13 cellular contexts compared by ENCODE assay signal in genomic region chr10:11260136-11260535, GRCh38.
DNase-seq lines count a peak whose midpoint lies in the region; ATAC-seq and TF ChIP-seq lines count a peak whose summit lies in the region.
"Had no signal": no experiment of that assay in that cellular context is flagged by ENCODE, and none has a peak within 500 bp of the region (broad histone marks: within the 10 kb centered on the region; RNA-seq: fewer than 3 reads in every experiment).

No MANE protein-coding gene starts in this region.

- WGBS in endodermal cell (ENCODE audit: insufficient coverage in 1 of 2, insufficient read length in 1 of 2), 2 experiments = 84 to 87% methylated on average over 10 of the region's 10 CpGs

- H3K27me3 Mint-ChIP-seq in endodermal cell (ENCODE audit: insufficient read depth) = no peaks in the 10 kb centered on the region

- CTCF ChIA-PET in PC-3 (lab: Charles Lee) = no interaction called here

- in situ Hi-C loops in ACHN (cut with HindIII; ENCODE audit: low pct_ligation_motif_present, low pct_unique_long_range_greater_than_20kb, low sequenced_read_pairs) = no loop called here

- H3K27ac Mint-ChIP-seq in endodermal cell = no peak overlapping the region

- intact Hi-C loops in left ventricle myocardium superior (cut with micrococcal nuclease) = loop anchor here (10.0 kb wide), 2 partner anchors 55 to 225 kb away; no protein-coding TSS in a partner anchor
- intact Hi-C loops in cardiac septum (cut with DNase I) = loop anchor here (5.0 to 10.0 kb wide), 3 partner anchors 93 to 375 kb away; no protein-coding TSS in a partner anchor
- intact Hi-C loops in PC-3 (cut with micrococcal nuclease) = no loop called here

- H3K4me3 ChIP-seq in PC-3 (ENCODE audit: low read length) = no peak overlapping the region
- no peak overlapping the region for H3K4me3 ChIP-seq in endodermal cell (ENCODE audit: low read length)

- DNase-seq in left ventricle myocardium superior = no peak
- no peak for DNase-seq in cardiac septum (ENCODE audit: low spot score)
- no peak for DNase-seq in PC-3
- DNase-seq in endodermal cell = no peak
- DNase-seq in ACHN = no peak
- no peak for DNase-seq in GM19238 (ENCODE audit: insufficient read length, low spot score)
- no peak for DNase-seq in NOMO-1 treated with DMSO at 0.1 percent for 48 hours (lab: John Stamatoyannopoulos, UW; ENCODE audit: unreplicated experiment)
- no peak for DNase-seq in NCI-H226
- DNase-seq: NCI-H1105 treated with DMSO at 0.1 percent for 48 hours; stimulated activated CD4-positive, alpha-beta T cell treated with anti-CD3 and anti-CD28 coated beads, Interleukin-2, amount 100 ng/mL, for 24 hours; stimulated activated naive CD4-positive, alpha-beta T cell treated with Interleukin-2 at 50 U/mL for 16 hours had no signal

- H3K27ac ChIP-seq in PC-3 (ENCODE audit: low read length) (no peak overlapping the region), endodermal cell (ENCODE audit: low read depth, low read length) (no peak overlapping the region)
- H3K27ac ChIP-seq: RWPE1 had no signal

- no peak overlapping the region for H2AFZ ChIP-seq in PC-3 (ENCODE audit: low read length)

- H3K36me3 ChIP-seq in PC-3 (ENCODE audit: low read depth, low read length) (no peaks in the 10 kb centered on the region), endodermal cell (ENCODE audit: control insufficient read depth, insufficient read depth, low read length) (peaks cover 90% of the 10 kb centered on the region)

- peaks cover 58% of the 10 kb centered on the region for H3K36me3 Mint-ChIP-seq in endodermal cell (ENCODE audit: low read depth)

- H3K27me3 ChIP-seq in PC-3 (ENCODE audit: low read length) = peaks cover 52% of the 10 kb centered on the region
- H3K27me3 ChIP-seq in endodermal cell (ENCODE audit: control insufficient read depth, insufficient read depth, low read length, poor library complexity, severe bottlenecking) = no peaks in the 10 kb centered on the region

- no peaks in the 10 kb centered on the region for H4K20me1 ChIP-seq in PC-3 (ENCODE audit: low read length)

- BruUV-seq in PC-3 (replicated peaks; lab: Mats Ljungman, UMichigan) = no TSS peak

- ATAC-seq in left ventricle myocardium superior (peak; percentile 10), PC-3 (peak; percentile 57; the same call in 1 of the 2 replicates)

- H3K4me1 ChIP-seq in PC-3 (ENCODE audit: insufficient read depth, low read length) (no peaks in the 10 kb centered on the region), endodermal cell (ENCODE audit: control insufficient read depth, insufficient read depth, low read length) (no peaks in the 10 kb centered on the region)

- H3K79me2 ChIP-seq in PC-3 (ENCODE audit: low read length) = no peaks in the 10 kb centered on the region

- H3K4me2 ChIP-seq in PC-3 (ENCODE audit: low read length) = no peak overlapping the region

- POLR2A ChIA-PET in PC-3 (lab: Charles Lee; ENCODE audit: unreplicated experiment) = no interaction called here

- peaks cover 3% of the 10 kb centered on the region for H3K4me1 Mint-ChIP-seq in endodermal cell

- H3K9me2 ChIP-seq in PC-3 (replicated peaks; ENCODE audit: low read length) = no peaks in the 10 kb centered on the region

- no peak overlapping the region for H3K4me3 Mint-ChIP-seq in endodermal cell
- H3K4me3 Mint-ChIP-seq: CD14-positive monocyte had no signal

- H3F3A ChIP-seq in PC-3 (ENCODE audit: low read length, unreplicated experiment) = no peaks in the 10 kb centered on the region

- H3K9me3 ChIP-seq in PC-3 (ENCODE audit: low read length) (no peaks in the 10 kb centered on the region), endodermal cell (ENCODE audit: control insufficient read depth, low read length) (no peaks in the 10 kb centered on the region)

- H3K9ac ChIP-seq in PC-3 (ENCODE audit: low read length) (no peak overlapping the region), endodermal cell (ENCODE audit: extremely low read depth, low read length, poor library complexity, severe bottlenecking) (no peak overlapping the region)

- H3K9me3 Mint-ChIP-seq in endodermal cell = no peaks in the 10 kb centered on the region
- H3K9me3 Mint-ChIP-seq: CD14-positive monocyte had no signal

- TF ChIP-seq CTCF in PC-3 (conservative IDR thresholded peaks at IDR 0.05; ENCODE audit: low read depth, low read length) (no peak), endodermal cell (conservative IDR thresholded peaks at IDR 0.05) (peak; percentile 18)
